In genomic region chr7:50748472-50748871, GRCh38 we compare ENCODE assay signal across 29 cellular contexts. TPM values are rescaled to one million over a fixed set of nuclear protein-coding genes. Genes with fewer than 3 reads are reported as not detected.
"Had no signal": no experiment of that assay in that cellular context is flagged by ENCODE, and none has a peak within 500 bp of the region (broad histone marks: within the 10 kb centered on the region; RNA-seq: fewer than 3 reads in every experiment).

No MANE protein-coding gene starts in this region.

- H2AFZ ChIP-seq: neural progenitor cell had no signal

- H3K4me1 ChIP-seq: left lung, lower lobe of right lung, transverse colon, upper lobe of right lung had no signal

- H3K4me2 ChIP-seq: neural progenitor cell had no signal

- H3K4me1 Mint-ChIP-seq: immature natural killer cell; stimulated activated memory B cell treated with anti-CD40 and anti-IgM and Interleukin-4, amounts not matched to agents 10 μg/mL and 1 μg/mL and 100 μg/mL, for 72 hours had no signal

- H3K9ac ChIP-seq: neural progenitor cell had no signal

- H3K9me3 ChIP-seq: left lung, lower lobe of right lung, ovary, prostate gland, sigmoid colon, transverse colon, upper lobe of right lung had no signal

- H3K4me3 ChIP-seq: left lung, lower lobe of right lung, neural progenitor cell, ovary, prostate gland, sigmoid colon, transverse colon, upper lobe of right lung had no signal

- FAIRE-seq: islet of Langerhans, kidney, small intestine had no signal

- H3K36me3 Mint-ChIP-seq: immature natural killer cell; naive thymus-derived CD8-positive, alpha-beta T cell; stimulated activated memory B cell treated with anti-CD40 and anti-IgM and Interleukin-4, amounts not matched to agents 10 μg/mL and 1 μg/mL and 100 μg/mL, for 72 hours had no signal

- H3K36me3 ChIP-seq: lower lobe of right lung, neural progenitor cell, ovary, prostate gland, transverse colon, upper lobe of right lung had no signal

- DNase-seq: hypothalamus; immature natural killer cell; kidney; left colon; left lung; lower lobe of right lung; mammary epithelial cell; mesenchymal stem cell; naive thymus-derived CD8-positive, alpha-beta T cell; ovary; posterior cingulate gyrus; retina; right cardiac atrium; sigmoid colon; small intestine; stimulated activated CD4-positive, alpha-beta T cell treated with anti-CD3 and anti-CD28 coated beads, Interleukin-1b, Interleukin-23, amount 100 ng/mL, for 48 hours; stimulated activated CD4-positive, alpha-beta T cell treated with anti-CD3 and anti-CD28 coated beads, Interleukin-2, amount 100 ng/mL, for 48 hours; stimulated activated CD4-positive, alpha-beta T cell treated with anti-CD3 and anti-CD28 coated beads, Interleukin-4, amount 100 ng/mL, for 4 hours; stimulated activated CD8-positive, alpha-beta memory T cell treated with anti-CD3 and anti-CD28 coated beads, Interleukin-4, amount 100 ng/mL, for 48 hours; stimulated activated naive CD4-positive, alpha-beta T cell treated with Interleukin-2 at 50 U/mL for 16 hours; stimulated activated naive CD8-positive, alpha-beta T cell treated with anti-CD3 and anti-CD28 coated beads, Interleukin-15, amount 100 ng/mL, for 72 hours; substantia nigra; transverse colon; upper lobe of right lung had no signal

- H3K27me3 Mint-ChIP-seq: naive thymus-derived CD8-positive, alpha-beta T cell; stimulated activated naive CD8-positive, alpha-beta T cell treated with anti-CD3 and anti-CD28 coated beads, Interleukin-15, amount 100 ng/mL, for 72 hours had no signal

- H3K4me3 Mint-ChIP-seq: immature natural killer cell; naive thymus-derived CD8-positive, alpha-beta T cell; nephron; neural progenitor cell; stimulated activated memory B cell treated with anti-CD40 and anti-IgM and Interleukin-4, amounts not matched to agents 10 μg/mL and 1 μg/mL and 100 μg/mL, for 72 hours; stimulated activated naive CD8-positive, alpha-beta T cell treated with anti-CD3 and anti-CD28 coated beads, Interleukin-15, amount 100 ng/mL, for 72 hours had no signal

- H3K27me3 ChIP-seq: left lung, neural progenitor cell, ovary, sigmoid colon, transverse colon, upper lobe of right lung had no signal

- H3K27ac ChIP-seq: left lung, lower lobe of right lung, neural progenitor cell, ovary, prostate gland, sigmoid colon, transverse colon, upper lobe of right lung had no signal

- H3K9me3 Mint-ChIP-seq: immature natural killer cell; naive thymus-derived CD8-positive, alpha-beta T cell; nephron; stimulated activated memory B cell treated with anti-CD40 and anti-IgM and Interleukin-4, amounts not matched to agents 10 μg/mL and 1 μg/mL and 100 μg/mL, for 72 hours; stimulated activated naive CD8-positive, alpha-beta T cell treated with anti-CD3 and anti-CD28 coated beads, Interleukin-15, amount 100 ng/mL, for 72 hours had no signal

- H3K27ac Mint-ChIP-seq: nephron; neural progenitor cell; stimulated activated memory B cell treated with anti-CD40 and anti-IgM and Interleukin-4, amounts not matched to agents 10 μg/mL and 1 μg/mL and 100 μg/mL, for 72 hours had no signal

- ATAC-seq: left colon; left lung; lower lobe of right lung; naive thymus-derived CD8-positive, alpha-beta T cell; right cardiac atrium; stimulated activated memory B cell treated with anti-CD40 and anti-IgM and Interleukin-4, amounts not matched to agents 10 μg/mL and 1 μg/mL and 100 μg/mL, for 72 hours; stimulated activated naive CD8-positive, alpha-beta T cell treated with anti-CD3 and anti-CD28 coated beads, Interleukin-15, amount 100 ng/mL, for 72 hours had no signal

RNA-seq across cellular contexts. Expression of gene GRB10, which starts 34.2 kb away (rescaled TPM):
- polyA plus RNA-seq: immature natural killer cell had no signal
